Comparison of ENCODE assay signal across 27 cellular contexts in the genomic region with DNA sequence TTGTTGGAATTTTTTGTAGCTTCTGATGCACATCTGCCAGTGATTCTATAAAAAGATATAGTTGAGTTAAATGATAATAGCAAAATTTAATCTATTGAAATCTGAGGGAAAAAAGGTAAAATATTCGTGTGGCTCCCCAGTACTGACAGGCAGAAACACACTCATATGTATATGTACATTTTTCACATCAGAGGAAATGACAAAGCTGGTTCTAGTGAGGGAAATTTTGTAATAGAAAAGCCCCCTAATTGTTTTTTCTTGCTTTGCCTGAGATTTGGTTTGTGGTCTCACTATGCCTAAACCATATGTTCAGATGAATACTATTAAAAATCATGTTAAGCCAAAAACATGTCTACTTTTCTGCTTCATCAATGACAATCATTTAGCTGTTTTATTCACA.
"Had no signal": no experiment of that assay in that cellular context is flagged by ENCODE, and none has a peak within 500 bp of the region (broad histone marks: within the 10 kb centered on the region; RNA-seq: fewer than 3 reads in every experiment).

No MANE protein-coding gene starts in this region.

- H3K27ac ChIP-seq: adrenal gland, body of pancreas, SJCRH30, SK-N-MC, WERI-Rb-1 had no signal

- H3K4me3 ChIP-seq: adrenal gland, body of pancreas, SJCRH30, SK-N-MC had no signal

- H3K9me3 Mint-ChIP-seq: activated CD4-positive, alpha-beta memory T cell treated with anti-CD3 and anti-CD28 coated beads, Interleukin-2, amount 10 ng/mL, durations not matched to agents 7 days and 5 days; activated naive CD4-positive, alpha-beta T cell treated with anti-CD3 and anti-CD28 coated beads for 36 hours; activated naive CD4-positive, alpha-beta T cell treated with anti-CD3 and anti-CD28 coated beads, Interleukin-2, amount 50 U/mL, for 72 hours had no signal

- H3K4me3 Mint-ChIP-seq: activated CD4-positive, alpha-beta memory T cell treated with anti-CD3 and anti-CD28 coated beads, Interleukin-2, amount 10 ng/mL, durations not matched to agents 7 days and 5 days; activated CD8-positive, alpha-beta memory T cell treated with anti-CD3 and anti-CD28 coated beads, Interleukin-2, amount 10 ng/mL, durations not matched to agents 7 days and 5 days; activated naive CD4-positive, alpha-beta T cell treated with anti-CD3 and anti-CD28 coated beads for 36 hours had no signal

- H3K27ac Mint-ChIP-seq: activated CD4-positive, alpha-beta memory T cell treated with anti-CD3 and anti-CD28 coated beads, Interleukin-2, amount 10 ng/mL, durations not matched to agents 7 days and 5 days; activated CD8-positive, alpha-beta memory T cell treated with anti-CD3 and anti-CD28 coated beads, Interleukin-2, amount 10 ng/mL, durations not matched to agents 7 days and 5 days; activated naive CD4-positive, alpha-beta T cell treated with anti-CD3 and anti-CD28 coated beads for 36 hours; activated naive CD4-positive, alpha-beta T cell treated with anti-CD3 and anti-CD28 coated beads, Interleukin-2, amount 50 U/mL, for 72 hours had no signal

- DNase-seq: activated CD4-positive, alpha-beta memory T cell treated with anti-CD3 and anti-CD28 coated beads, Interleukin-2, amount 10 ng/mL, durations not matched to agents 7 days and 5 days; activated CD4-positive, alpha-beta T cell treated with anti-CD3 and anti-CD28 coated beads for 1 hour; activated CD4-positive, alpha-beta T cell treated with anti-CD3 and anti-CD28 coated beads for 48 hours; activated CD4-positive, CD25-positive, alpha-beta regulatory T cell; activated CD8-positive, alpha-beta memory T cell treated with anti-CD3 and anti-CD28 coated beads for 24 hours; activated CD8-positive, alpha-beta memory T cell treated with anti-CD3 and anti-CD28 coated beads, Interleukin-2, amount 10 ng/mL, durations not matched to agents 7 days and 5 days; activated CD8-positive, alpha-beta memory T cell treated with anti-CD3 and anti-CD28 coated beads, Interleukin-2, amount 50 U/mL, for 48 hours; activated gamma-delta T cell treated with Interleukin-2 at 50 U/mL for 16 hours; activated naive CD4-positive, alpha-beta T cell treated with anti-CD3 and anti-CD28 coated beads for 36 hours; adrenal gland; body of pancreas; caudate nucleus; NCI-H1048; NCI-H1105 treated with DMSO at 0.1 percent for 48 hours; NCI-H1436; NCI-H1930; NCI-H2081 treated with DMSO at 0.1 percent for 48 hours; NCI-H226; NCI-H446 treated with DMSO at 0.1 percent for 48 hours; NCI-H524; SHP77; SJCRH30; T1000; WERI-Rb-1 had no signal

- H3K27me3 Mint-ChIP-seq: activated CD4-positive, alpha-beta memory T cell treated with anti-CD3 and anti-CD28 coated beads, Interleukin-2, amount 10 ng/mL, durations not matched to agents 7 days and 5 days; activated CD8-positive, alpha-beta memory T cell treated with anti-CD3 and anti-CD28 coated beads, Interleukin-2, amount 10 ng/mL, durations not matched to agents 7 days and 5 days had no signal

- H3K4me1 ChIP-seq: adrenal gland, body of pancreas, SJCRH30 had no signal

- ATAC-seq: activated CD8-positive, alpha-beta memory T cell treated with anti-CD3 and anti-CD28 coated beads, Interleukin-2, amount 10 ng/mL, durations not matched to agents 7 days and 5 days; activated naive CD4-positive, alpha-beta T cell treated with anti-CD3 and anti-CD28 coated beads, Interleukin-2, amount 50 U/mL, for 72 hours; body of pancreas; Panc1 had no signal

- H3K9me3 ChIP-seq: adrenal gland, body of pancreas, SJCRH30 had no signal

- H3K36me3 ChIP-seq: WERI-Rb-1 had no signal

- H3K27me3 ChIP-seq: adrenal gland, body of pancreas, SJCRH30 had no signal
